1 cellular context compared by ENCODE assay signal in genomic region chr1:40133839-40134238, GRCh38.
TF ChIP-seq lines count a peak whose summit lies in the region.

No MANE protein-coding gene starts in this region.

TF ChIP-seq in HepG2, 621 proteins besides CTCF, POLR2A, EP300 and RAD21:
- no peak for TF ChIP-seq MAFG (CRISPR knock-in tag; IDR thresholded peaks at IDR 0.05)
- peak; percentile 95 for TF ChIP-seq ZNF652 (CRISPR knock-in tag; IDR thresholded peaks at IDR 0.05; ENCODE audit: borderline replicate concordance, low read depth)
TF ChIP-seq in HepG2: peak in this region for 1.
